Comparison of ENCODE assay signal across 11 cellular contexts in genomic region chr20:25055711-25056492, GRCh38. TPM values are rescaled to one million over a fixed set of nuclear protein-coding genes. Genes with fewer than 3 reads are reported as not detected.
A peak's percentile ranks its signal among the peaks of the same experiment; 100 is the strongest.
DNase-seq lines count a peak whose midpoint lies in the region; ATAC-seq and TF ChIP-seq lines count a peak whose summit lies in the region.
"Had no signal": no experiment of that assay in that cellular context is flagged by ENCODE, and none has a peak within 500 bp of the region (broad histone marks: within the 10 kb centered on the region; RNA-seq: fewer than 3 reads in every experiment).

No MANE protein-coding gene starts in this region.

- no peaks in the 10 kb centered on the region for H3K9me3 ChIP-seq in hepatocyte (ENCODE audit: low read depth)

- 81% methylated on average over 8 of the region's 8 CpGs for WGBS in hepatocyte (ENCODE audit: low lambda C conversion rate, missing lambda C conversion rate)

- H3K27me3 Mint-ChIP-seq in activated CD4-positive, alpha-beta memory T cell treated with anti-CD3 and anti-CD28 coated beads, Interleukin-2, amount 10 ng/mL, durations not matched to agents 7 days and 5 days = peaks cover 8% of the 10 kb centered on the region
- no peaks in the 10 kb centered on the region for H3K27me3 Mint-ChIP-seq in stimulated activated naive CD8-positive, alpha-beta T cell treated with anti-CD3 and anti-CD28 coated beads, Interleukin-15, amount 100 ng/mL, for 72 hours

- DNase-seq in activated CD4-positive, alpha-beta T cell treated with anti-CD3 and anti-CD28 coated beads for 48 hours = peak; percentile 13
- DNase-seq in activated CD4-positive, alpha-beta T cell treated with anti-CD3 and anti-CD28 coated beads for 1 hour = no peak
- no peak for DNase-seq in activated CD4-positive, alpha-beta memory T cell treated with anti-CD3 and anti-CD28 coated beads, Interleukin-2, amount 10 ng/mL, durations not matched to agents 7 days and 5 days
- DNase-seq in hepatocyte (ENCODE audit: low spot score) (no peak), activated gamma-delta T cell (lab: John Stamatoyannopoulos, UW) (no peak), NCI-H2081 (lab: John Stamatoyannopoulos, UW) (no peak)
- no peak for DNase-seq in stimulated activated naive CD8-positive, alpha-beta T cell treated with anti-CD3 and anti-CD28 coated beads, Interleukin-15, amount 100 ng/mL, for 72 hours
- DNase-seq: NCI-H2171 treated with DMSO at 0.1 percent for 48 hours, nucleus accumbens had no signal

- peak overlapping the region; percentile 68 for H3K27ac Mint-ChIP-seq in activated CD4-positive, alpha-beta memory T cell treated with anti-CD3 and anti-CD28 coated beads, Interleukin-2, amount 10 ng/mL, durations not matched to agents 7 days and 5 days
- H3K27ac Mint-ChIP-seq in stimulated activated naive CD8-positive, alpha-beta T cell treated with anti-CD3 and anti-CD28 coated beads, Interleukin-15, amount 100 ng/mL, for 72 hours = peak overlapping the region in 1 of 2 donors; percentile 91

- peak overlapping the region; percentile 82 for H3K4me3 Mint-ChIP-seq in activated CD4-positive, alpha-beta memory T cell treated with anti-CD3 and anti-CD28 coated beads, Interleukin-2, amount 10 ng/mL, durations not matched to agents 7 days and 5 days
- peak overlapping the region; percentile 81 to 85 for H3K4me3 Mint-ChIP-seq in stimulated activated naive CD8-positive, alpha-beta T cell treated with anti-CD3 and anti-CD28 coated beads, Interleukin-15, amount 100 ng/mL, for 72 hours

- H3K27ac ChIP-seq in hepatocyte = peak overlapping the region; percentile 94

- peaks cover 49% of the 10 kb centered on the region for H3K4me1 Mint-ChIP-seq in activated CD4-positive, alpha-beta memory T cell treated with anti-CD3 and anti-CD28 coated beads, Interleukin-2, amount 10 ng/mL, durations not matched to agents 7 days and 5 days
- H3K4me1 Mint-ChIP-seq in stimulated activated naive CD8-positive, alpha-beta T cell treated with anti-CD3 and anti-CD28 coated beads, Interleukin-15, amount 100 ng/mL, for 72 hours = peaks cover 72% of the 10 kb centered on the region

- no peaks in the 10 kb centered on the region for H3K36me3 ChIP-seq in hepatocyte (replicated peaks; ENCODE audit: insufficient read depth, low read depth)

- no peak overlapping the region for H2AFZ ChIP-seq in hepatocyte

- no peak overlapping the region for H3K4me3 ChIP-seq in hepatocyte

- ATAC-seq in stimulated activated naive CD8-positive, alpha-beta T cell treated with anti-CD3 and anti-CD28 coated beads, Interleukin-15, amount 100 ng/mL, for 72 hours = no peak
- ATAC-seq in GM18505 (IDR thresholded peaks at IDR 0.05; ENCODE audit: unreplicated experiment) = no peak

- H3K36me3 Mint-ChIP-seq in activated CD4-positive, alpha-beta memory T cell treated with anti-CD3 and anti-CD28 coated beads, Interleukin-2, amount 10 ng/mL, durations not matched to agents 7 days and 5 days (ENCODE audit: low read depth) = peaks cover 18% of the 10 kb centered on the region

- peak overlapping the region; percentile 94 for H3K4me2 ChIP-seq in hepatocyte

- CTCF ChIA-PET in activated CD4-positive, alpha-beta memory T cell treated with anti-CD3 and anti-CD28 coated beads, Interleukin-2, amount 10 ng/mL, durations not matched to agents 7 days and 5 days (lab: Charles Lee) = no interaction called here

- no peaks in the 10 kb centered on the region for H3K9me3 Mint-ChIP-seq in activated CD4-positive, alpha-beta memory T cell treated with anti-CD3 and anti-CD28 coated beads, Interleukin-2, amount 10 ng/mL, durations not matched to agents 7 days and 5 days
- H3K9me3 Mint-ChIP-seq in stimulated activated naive CD8-positive, alpha-beta T cell treated with anti-CD3 and anti-CD28 coated beads, Interleukin-15, amount 100 ng/mL, for 72 hours = no peaks in the 10 kb centered on the region

- H3K4me1 ChIP-seq in hepatocyte (ENCODE audit: insufficient read depth) = peaks cover 60% of the 10 kb centered on the region

- H3K9me2 ChIP-seq in hepatocyte (replicated peaks; ENCODE audit: insufficient read depth) = no peaks in the 10 kb centered on the region

- H3K79me2 ChIP-seq in hepatocyte = peaks cover 50% of the 10 kb centered on the region

- H3K27me3 ChIP-seq in hepatocyte = peaks cover under 1% of the 10 kb centered on the region

- peaks cover 23% of the 10 kb centered on the region for H4K20me1 ChIP-seq in hepatocyte (ENCODE audit: insufficient read depth, poor library complexity, severe bottlenecking)

- TF ChIP-seq CTCF in hepatocyte (IDR thresholded peaks at IDR 0.05; ENCODE audit: poor library complexity) = no peak

- TF ChIP-seq POLR2A in GM18505 (IDR thresholded peaks at IDR 0.05; ENCODE audit: borderline replicate concordance, extremely low read depth, insufficient read depth, insufficient read length) = no peak

- POLR2A ChIA-PET in activated CD4-positive, alpha-beta memory T cell treated with anti-CD3 and anti-CD28 coated beads, Interleukin-2, amount 10 ng/mL, durations not matched to agents 7 days and 5 days (lab: Charles Lee) = interaction anchor here (1.4 to 3.3 kb wide), 5 partner anchors 11 to 139 kb away, joined by 5 to 14 read pairs (median 12); partner anchors contain the start of genes APMAP and ENTPD6

RNA-seq across cellular contexts. Expression of gene ACSS1, which starts 2.0 kb away (rescaled TPM):
- total RNA-seq in activated CD4-positive, alpha-beta memory T cell treated with anti-CD3 and anti-CD28 coated beads, Interleukin-2, amount 10 ng/mL, durations not matched to agents 7 days and 5 days = 10 to 100 TPM; 38.3 to 40.3 TPM
- total RNA-seq in hepatocyte = 20.5 and 22.2 TPM in 2 replicates
- polyA plus RNA-seq in hepatocyte = 28.2 and 37.7 TPM in 2 replicates

RNA-seq across cellular contexts. Expression of gene VSX1, which starts 26.0 kb away (rescaled TPM):
- total RNA-seq in activated CD4-positive, alpha-beta memory T cell treated with anti-CD3 and anti-CD28 coated beads, Interleukin-2, amount 10 ng/mL, durations not matched to agents 7 days and 5 days = not detected
- not detected in 2 replicates for total RNA-seq in hepatocyte
- not detected in 2 replicates for polyA plus RNA-seq in hepatocyte
- polyA plus RNA-seq: esophagus had no signal
